In the genomic region with DNA sequence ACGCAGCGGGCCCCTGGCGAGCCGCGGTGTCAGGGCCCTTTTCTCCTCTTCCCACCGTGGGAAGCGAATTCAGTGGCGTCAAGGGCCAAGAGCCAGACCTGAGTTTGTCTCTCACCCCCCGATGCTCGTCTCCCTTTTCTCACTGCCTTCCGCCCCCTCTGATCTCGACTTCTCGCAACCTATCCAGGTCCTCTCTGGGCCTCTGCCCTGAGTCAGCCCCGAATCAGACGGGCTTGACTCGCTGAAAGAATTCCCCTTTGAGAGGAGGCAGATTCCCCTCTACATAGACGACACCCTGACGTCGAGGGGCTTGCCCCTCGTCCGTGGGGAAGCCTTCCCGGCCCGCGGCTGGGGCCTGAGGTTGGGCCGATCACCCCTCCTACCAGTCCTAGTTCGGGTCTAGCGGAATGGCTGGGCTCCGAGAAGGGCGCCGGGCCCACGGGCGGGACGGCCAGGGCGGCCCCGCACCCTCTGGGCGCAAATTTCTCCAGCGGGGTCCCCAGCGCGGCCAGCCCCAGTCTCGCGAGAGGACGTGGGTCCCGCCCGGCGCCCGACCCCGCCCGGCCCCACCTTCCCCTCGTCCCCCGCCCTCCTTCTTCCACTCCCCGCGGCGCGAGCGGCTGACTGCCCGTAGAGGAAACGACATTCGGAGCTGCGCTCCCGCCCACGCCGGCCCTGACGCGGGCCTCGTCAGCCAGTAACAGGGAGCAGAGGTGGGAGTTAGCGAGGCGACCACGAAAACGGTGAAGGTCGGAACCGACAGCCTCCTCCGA, we compare ENCODE assay signal across 8 cellular contexts. TPM values are rescaled to one million over a fixed set of nuclear protein-coding genes. Genes with fewer than 3 reads are reported as not detected.
DNase-seq lines count a peak whose midpoint lies in the region; ATAC-seq, FAIRE-seq and TF ChIP-seq lines count a peak whose summit lies in the region.

Gene GGNBP2, plus strand, starts transcription at position 600 of the 773 bp plus-strand sequence. CDS start 806 bp downstream, outside the sequence.

- peak; percentile 54 for ATAC-seq in GM21529 (IDR thresholded peaks at IDR 0.05; ENCODE audit: unreplicated experiment)

- peak within 1 kb of the TSS; percentile 93 for H3K4me3 ChIP-seq in mononuclear cell (ENCODE audit: low read length)

- no peaks in the 10 kb centered on the region for H3K27me3 ChIP-seq in mononuclear cell (ENCODE audit: insufficient read depth, low read length)

- peak; percentile 55 for DNase-seq in D721Med (ENCODE audit: insufficient read length, low spot score)
- DNase-seq in OCI-M1 (lab: John Stamatoyannopoulos, UW), result peak; percentile 94
- DNase-seq in activated T-cell treated with anti-CD3 and anti-CD28 coated beads for 24 hours (ENCODE audit: low read depth), result peak; percentile 85
- DNase-seq in epidermal melanocyte (ENCODE audit: insufficient read length, low spot score), result peak; percentile 73
- peak; percentile 79 to 86 for DNase-seq in stimulated activated CD8-positive, alpha-beta memory T cell treated with anti-CD3 and anti-CD28 coated beads, Interleukin-2, amount 100 ng/mL, for 1 hour (ENCODE audit: low read depth in 2 of 2)

- no peak for FAIRE-seq in D721Med (lab: Jason Lieb, UNC)

- H3K4me1 ChIP-seq in mononuclear cell (ENCODE audit: insufficient read depth, low read length), result peaks cover 44% of the 10 kb centered on the region

- no peak for TF ChIP-seq EP300 in Ishikawa (IDR thresholded peaks at IDR 0.05; ENCODE audit: borderline replicate concordance)

- no peak for TF ChIP-seq CTCF in D721Med (IDR thresholded peaks at IDR 0.05; ENCODE audit: insufficient read depth, missing control alignments)

- H3K9me3 ChIP-seq in mononuclear cell (ENCODE audit: low read depth, low read length), result no peaks in the 10 kb centered on the region

- TF ChIP-seq RAD21 in Ishikawa (IDR thresholded peaks at IDR 0.05; ENCODE audit: low read depth), result no peak

TF ChIP-seq in Ishikawa, 13 proteins besides CTCF, POLR2A, EP300 and RAD21:
- TF ChIP-seq CREB1 (IDR thresholded peaks at IDR 0.05; ENCODE audit: low read depth) (no peak), TCF12 (IDR thresholded peaks at IDR 0.05; ENCODE audit: low read depth) (no peak; the same call in 1 of the 2 replicates), ZBTB7A (IDR thresholded peaks at IDR 0.05; ENCODE audit: low read depth) (peak; percentile 51; the same call in 1 of the 2 replicates), YY1 (IDR thresholded peaks at IDR 0.05; ENCODE audit: low read depth) (no peak), FOXM1 (IDR thresholded peaks at IDR 0.05; ENCODE audit: borderline replicate concordance, low read depth) (no peak), TEAD4 (IDR thresholded peaks at IDR 0.05) (no peak), CEBPB (IDR thresholded peaks at IDR 0.05) (no peak), TAF1 (IDR thresholded peaks at IDR 0.05; ENCODE audit: low read depth) (peak; percentile 78), NFIC (IDR thresholded peaks at IDR 0.05) (no peak), EGR1 (IDR thresholded peaks at IDR 0.05) (peak; percentile 87), REST (IDR thresholded peaks at IDR 0.05; ENCODE audit: low read depth) (no peak)
- TF ChIP-seq, protein P1, sequence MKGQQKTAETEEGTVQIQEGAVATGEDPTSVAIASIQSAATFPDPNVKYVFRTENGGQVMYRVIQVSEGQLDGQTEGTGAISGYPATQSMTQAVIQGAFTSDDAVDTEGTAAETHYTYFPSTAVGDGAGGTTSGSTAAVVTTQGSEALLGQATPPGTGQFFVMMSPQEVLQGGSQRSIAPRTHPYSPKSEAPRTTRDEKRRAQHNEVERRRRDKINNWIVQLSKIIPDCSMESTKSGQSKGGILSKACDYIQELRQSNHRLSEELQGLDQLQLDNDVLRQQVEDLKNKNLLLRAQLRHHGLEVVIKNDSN (IDR thresholded peaks at IDR 0.05), result no peak
- TF ChIP-seq, protein P2, sequence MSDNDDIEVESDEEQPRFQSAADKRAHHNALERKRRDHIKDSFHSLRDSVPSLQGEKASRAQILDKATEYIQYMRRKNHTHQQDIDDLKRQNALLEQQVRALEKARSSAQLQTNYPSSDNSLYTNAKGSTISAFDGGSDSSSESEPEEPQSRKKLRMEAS (IDR thresholded peaks at IDR 0.05), result peak; percentile 46; the same call in 1 of the 2 replicates

RNA-seq across cellular contexts. Expression of gene GGNBP2, which starts in this region (rescaled TPM):
- total RNA-seq in mononuclear cell, result 177 TPM

Comparison
In these comparisons a context has a peak if more than half of its experiments do, and no peak if none do; other contexts are left out.
1. Peak in every context shown above with its lines: DNase-seq, ATAC-seq and H3K4me3 ChIP-seq.